In genomic region chr18:65214456-65214855, GRCh38 we compare ENCODE assay signal across 5 cellular contexts.
"Had no signal": no experiment of that assay in that cellular context is flagged by ENCODE, and none has a peak within 500 bp of the region (broad histone marks: within the 10 kb centered on the region; RNA-seq: fewer than 3 reads in every experiment).

No MANE protein-coding gene starts in this region.

- H2AFZ ChIP-seq: GM23338 had no signal

- H3K4me2 ChIP-seq: GM23338 had no signal

- H3K4me3 ChIP-seq: GM23338, K562 had no signal

- DNase-seq: H9, HCEC 1CT, IMR-90 had no signal

- ATAC-seq: GM23338, K562 had no signal
